Comparison of ENCODE assay signal across 18 cellular contexts in the genomic region with DNA sequence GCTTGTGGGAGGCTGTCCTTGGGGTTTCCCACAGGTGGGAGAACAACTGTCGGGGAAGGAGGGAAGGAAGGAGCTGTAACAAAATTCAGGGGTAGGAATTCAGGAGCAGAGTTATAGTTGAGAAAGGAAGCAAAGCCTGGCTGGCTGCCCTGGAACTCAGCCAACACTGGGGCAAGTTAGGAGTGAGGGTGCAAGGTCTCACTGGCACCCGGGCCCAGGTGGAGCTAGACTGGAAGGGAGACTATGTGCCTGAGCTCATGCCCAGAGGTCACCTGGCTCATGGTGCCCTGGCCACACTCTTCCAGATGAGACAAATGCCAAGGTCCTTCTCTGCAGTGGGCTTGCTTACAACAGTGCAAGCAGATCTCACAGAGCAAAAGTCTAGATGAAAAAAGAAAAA.
"Had no signal": no experiment of that assay in that cellular context is flagged by ENCODE, and none has a peak within 500 bp of the region (broad histone marks: within the 10 kb centered on the region; RNA-seq: fewer than 3 reads in every experiment).

No MANE protein-coding gene starts in this region.

- H3K4me3 ChIP-seq: coronary artery, lung, right atrium auricular region, smooth muscle cell had no signal

- DNase-seq: effector CD4-positive, alpha-beta T cell; endodermal cell; erythroblast; foreskin keratinocyte; immature natural killer cell; left ventricle myocardium superior; mesenchymal stem cell; naive B cell; stimulated activated CD4-positive, alpha-beta T cell treated with anti-CD3 and anti-CD28 coated beads, Interleukin-2, amount 100 ng/mL, for 48 hours; stimulated activated naive CD4-positive, alpha-beta T cell treated with Interleukin-2 at 50 U/mL for 16 hours; trophoblast cell had no signal

- FAIRE-seq: endothelial cell of umbilical vein, keratinocyte had no signal

- H3K9me3 ChIP-seq: right atrium auricular region had no signal

- H3K4me2 ChIP-seq: smooth muscle cell had no signal

- H3K27ac ChIP-seq: coronary artery, foreskin keratinocyte, right atrium auricular region had no signal

- ATAC-seq: foreskin keratinocyte, left ventricle myocardium superior had no signal

- H3K27ac Mint-ChIP-seq: endodermal cell, immature natural killer cell, naive B cell had no signal

- H3K4me1 Mint-ChIP-seq: immature natural killer cell, naive B cell had no signal

- H3K4me3 Mint-ChIP-seq: endodermal cell, immature natural killer cell, nephron had no signal

- H3K9me3 Mint-ChIP-seq: endodermal cell, nephron had no signal

- H3K36me3 Mint-ChIP-seq: immature natural killer cell, naive B cell had no signal

- H3K4me1 ChIP-seq: foreskin keratinocyte, right atrium auricular region had no signal

- H3K27me3 ChIP-seq: foreskin keratinocyte, right atrium auricular region had no signal

- H3K36me3 ChIP-seq: right atrium auricular region had no signal
